ENCODE assay signal across 1 cellular context in genomic region chr2:100580474-100581264, GRCh38.
TF ChIP-seq lines count a peak whose summit lies in the region.

No MANE protein-coding gene starts in this region.

TF ChIP-seq in GM12878, 131 proteins besides CTCF, POLR2A, EP300 and RAD21 (continued from another document):
- TF ChIP-seq PKNOX1 (IDR thresholded peaks at IDR 0.05) = peak; percentile 91
- no peak for TF ChIP-seq EZH2 (IDR thresholded peaks at IDR 0.05; ENCODE audit: borderline replicate concordance, control insufficient read depth, low read depth, low read length)
- TF ChIP-seq CEBPZ (IDR thresholded peaks at IDR 0.05; ENCODE audit: low read depth, low read length) = no peak
- TF ChIP-seq POU2F2 (IDR thresholded peaks at IDR 0.05; ENCODE audit: borderline replicate concordance, low read depth, low read length) = no peak
- peak; percentile 30 to 37; a peak in 2 of 4 replicates for TF ChIP-seq BHLHE40 (IDR thresholded peaks at IDR 0.05; ENCODE audit: borderline replicate concordance in 1 of 2, low read depth in 2 of 2, low read length in 1 of 2)
- TF ChIP-seq SMC3 (IDR thresholded peaks at IDR 0.05; ENCODE audit: borderline replicate concordance, low read length) = no peak
- 0 out of 2 replicates have a peak, but pooled peaks have one; percentile 26 for TF ChIP-seq MTA3 (IDR thresholded peaks at IDR 0.05; ENCODE audit: borderline replicate concordance, low read length)
- TF ChIP-seq NFIC (IDR thresholded peaks at IDR 0.05; ENCODE audit: low read depth, low read length) = peak; percentile 62
- no peak for TF ChIP-seq MYB (IDR thresholded peaks at IDR 0.05; ENCODE audit: borderline replicate concordance, low read depth, low read length)
- TF ChIP-seq RUNX3 (IDR thresholded peaks at IDR 0.05; ENCODE audit: low read length) = peak; percentile 83
- 0 out of 2 replicates have a peak, but pooled peaks have one; percentile 36 for TF ChIP-seq ASH2L (IDR thresholded peaks at IDR 0.05; ENCODE audit: borderline replicate concordance, low read depth)
- TF ChIP-seq ESRRA (IDR thresholded peaks at IDR 0.05; ENCODE audit: low read length) = no peak
- peak in 1 of 2 experiments; percentile 54; a peak in 1 of 3 replicates for TF ChIP-seq EGR1 (IDR thresholded peaks at IDR 0.05; ENCODE audit: borderline replicate concordance in 1 of 2, low read depth in 2 of 2, low read length in 2 of 2)
- TF ChIP-seq SREBF2 (IDR thresholded peaks at IDR 0.05; ENCODE audit: low read length) = no peak
- TF ChIP-seq ZBTB4 (CRISPR knock-in tag; IDR thresholded peaks at IDR 0.05) = no peak
- no peak for TF ChIP-seq TBL1XR1 (IDR thresholded peaks at IDR 0.05; ENCODE audit: low read depth, low read length)
- no peak for TF ChIP-seq E2F8 (IDR thresholded peaks at IDR 0.05; ENCODE audit: low read depth, partially characterized antibody)
- TF ChIP-seq NBN (IDR thresholded peaks at IDR 0.05) = peak; percentile 34; the same call in 1 of the 2 replicates
- 0 out of 2 replicates have a peak, but pooled peaks have one; percentile 49 for TF ChIP-seq GABPA (IDR thresholded peaks at IDR 0.05; ENCODE audit: low read depth)
- TF ChIP-seq MXI1 (IDR thresholded peaks at IDR 0.05; ENCODE audit: low read depth, low read length) = 0 out of 2 replicates have a peak, but pooled peaks have one; percentile 29
- TF ChIP-seq TAF1 (IDR thresholded peaks at IDR 0.05; ENCODE audit: borderline replicate concordance, low read depth, low read length) = 0 out of 2 replicates have a peak, but pooled peaks have one; percentile 8
- TF ChIP-seq CUX1 (IDR thresholded peaks at IDR 0.05; ENCODE audit: insufficient replicate concordance, low read depth, low read length) = no peak
- TF ChIP-seq LARP7 (IDR thresholded peaks at IDR 0.05) = no peak
- peak; percentile 26; the same call in 1 of the 2 replicates for TF ChIP-seq ATF2 (IDR thresholded peaks at IDR 0.05; ENCODE audit: low read length)
- no peak for TF ChIP-seq KLF5 (IDR thresholded peaks at IDR 0.05; ENCODE audit: partially characterized antibody)
- no peak for TF ChIP-seq IRF5 (IDR thresholded peaks at IDR 0.05; ENCODE audit: borderline replicate concordance)
- no peak for TF ChIP-seq ZSCAN29 (IDR thresholded peaks at IDR 0.05)
TF ChIP-seq in GM12878: peak in this region for 29.
